In the genomic region with DNA sequence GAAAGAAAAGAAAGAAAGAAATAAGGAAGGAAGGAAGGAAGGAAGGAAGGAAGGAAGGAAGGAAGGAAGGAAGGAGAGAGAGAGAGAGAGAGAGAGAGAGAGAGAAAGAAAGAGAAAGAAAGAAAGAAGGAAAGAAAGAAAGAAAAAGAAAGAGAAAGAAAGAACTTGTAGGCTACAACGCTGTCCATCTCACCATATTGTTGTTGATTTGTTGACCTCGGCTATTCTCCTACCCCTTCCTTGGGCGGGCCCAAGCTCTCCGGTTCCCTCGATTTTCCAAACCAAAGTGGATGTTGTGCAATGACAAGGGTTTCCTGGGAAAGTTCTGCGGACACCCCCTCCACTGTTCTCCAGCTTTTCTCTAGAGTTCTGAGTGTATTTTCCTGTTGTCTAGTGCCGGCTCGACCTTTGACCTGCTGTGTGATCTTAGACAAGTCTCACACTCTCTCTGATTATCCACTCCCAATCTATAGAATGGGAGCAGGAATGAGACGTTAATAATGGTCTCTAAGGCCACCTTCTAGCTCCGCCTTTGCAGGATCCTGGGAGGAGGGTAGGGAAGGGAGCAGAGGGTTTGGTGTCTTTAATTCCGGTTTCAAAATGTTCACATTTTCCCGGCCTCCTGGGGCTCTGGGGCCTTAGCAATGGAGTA, we compare ENCODE assay signal across 26 cellular contexts. TPM values are rescaled to one million over a fixed set of nuclear protein-coding genes. Genes with fewer than 3 reads are reported as not detected.
A peak's percentile ranks its signal among the peaks of the same experiment; 100 is the strongest.
DNase-seq lines count a peak whose midpoint lies in the region; ATAC-seq and TF ChIP-seq lines count a peak whose summit lies in the region.
"Had no signal": no experiment of that assay in that cellular context is flagged by ENCODE, and none has a peak within 500 bp of the region (broad histone marks: within the 10 kb centered on the region; RNA-seq: fewer than 3 reads in every experiment).

No MANE protein-coding gene starts in this region.

- H3K27me3 ChIP-seq in heart right ventricle (peaks cover 4 to 97% (median 79%) of the 10 kb centered on the region in 7 donors), ectodermal cell (ENCODE audit: control insufficient read depth, insufficient read depth, low read length, poor library complexity, severe bottlenecking) (peaks cover 97% of the 10 kb centered on the region), mesenchymal stem cell (ENCODE audit: control insufficient read depth in 1 of 2, insufficient read depth in 1 of 2, low read length in 2 of 2) (peaks cover 44 to 65% of the 10 kb centered on the region in 2 experiments), suprapubic skin (peaks cover 67% of the 10 kb centered on the region)

- H2BK120ac ChIP-seq in mesenchymal stem cell (ENCODE audit: low read depth, low read length): no peak overlapping the region

- H2AK5ac ChIP-seq in mesenchymal stem cell (ENCODE audit: low read length, severe bottlenecking): no peak overlapping the region

- no peak overlapping the region for H2BK15ac ChIP-seq in mesenchymal stem cell (ENCODE audit: low read depth, poor library complexity, severe bottlenecking)

- no peak overlapping the region for H3K23ac ChIP-seq in mesenchymal stem cell (ENCODE audit: low read length in 2 of 2)

- POLR2A ChIA-PET in RWPE1 (lab: Yijun Ruan, JAX; ENCODE audit: low non-redundant PET): no interaction called here

- H3K27ac ChIP-seq in heart right ventricle (peak overlapping the region in 5 of 10 donors; percentile 70 to 97 (median 93)), ectodermal cell (ENCODE audit: insufficient read depth, low read depth, low read length, poor library complexity, severe bottlenecking) (no peak overlapping the region), mesenchymal stem cell (ENCODE audit: low read length, poor library complexity, severe bottlenecking) (no peak overlapping the region), suprapubic skin (no peak overlapping the region), RWPE1 (no peak overlapping the region)
- H3K27ac ChIP-seq: colonic mucosa, esophagus squamous epithelium, tibial artery had no signal

- no peak overlapping the region for H4K91ac ChIP-seq in mesenchymal stem cell (ENCODE audit: low read length)

- no peak overlapping the region for H2BK5ac ChIP-seq in mesenchymal stem cell (ENCODE audit: low read depth, low read length, poor library complexity, severe bottlenecking)

- H3K36me3 ChIP-seq in heart right ventricle: peaks cover 0 to 10% (median 0%) of the 10 kb centered on the region in 9 donors
- H3K36me3 ChIP-seq in ectodermal cell (ENCODE audit: control insufficient read depth, insufficient read depth, low read length): no peaks in the 10 kb centered on the region
- H3K36me3 ChIP-seq in mesenchymal stem cell (ENCODE audit: control insufficient read depth in 1 of 2, insufficient read depth in 2 of 2, low read depth in 1 of 2, low read length in 2 of 2): peaks cover 0 to 25% of the 10 kb centered on the region in 2 experiments
- peaks cover 9% of the 10 kb centered on the region for H3K36me3 ChIP-seq in suprapubic skin
- H3K36me3 ChIP-seq: colonic mucosa, esophagus squamous epithelium, gastrocnemius medialis, MG63, tibial artery had no signal

- intact Hi-C loops in heart right ventricle (cut with DNase I) (loop anchor here in 4 of 10 donors (2.0 to 10.0 kb wide), 3 partner anchors 45 to 391 kb away; a partner anchor contains a TSS), Right ventricle myocardium inferior (cut with DNase I) (loop anchor here (5.0 kb wide), 1 partner anchor 47 kb away; no protein-coding TSS in a partner anchor)

- TF ChIP-seq EP300 in suprapubic skin (IDR thresholded peaks at IDR 0.05): no peak

- no peak for TF ChIP-seq POLR2A in suprapubic skin (IDR thresholded peaks at IDR 0.05)

- peak overlapping the region in 6 of 10 donors; percentile 11 to 64 (median 56) for H3K4me3 ChIP-seq in heart right ventricle
- H3K4me3 ChIP-seq in ectodermal cell (ENCODE audit: insufficient read depth, low read depth, low read length): peak overlapping the region; percentile 32
- H3K4me3 ChIP-seq in mesenchymal stem cell (ENCODE audit: insufficient read depth in 1 of 2, low read depth in 1 of 2, low read length in 2 of 2): no peak overlapping the region
- peak overlapping the region; percentile 48 for H3K4me3 ChIP-seq in suprapubic skin
- H3K4me3 ChIP-seq: colonic mucosa had no signal

- peaks cover 5% of the 10 kb centered on the region for H3K79me1 ChIP-seq in mesenchymal stem cell (replicated peaks; ENCODE audit: low read length, poor library complexity, severe bottlenecking)

- no peak overlapping the region for H3K14ac ChIP-seq in mesenchymal stem cell (ENCODE audit: low read length in 2 of 2)

- WGBS in heart right ventricle, 2 donors: 13 to 18% methylated on average over 12 of the region's 12 CpGs
- WGBS in ectodermal cell, 2 experiments: 27 to 29% methylated on average over 12 of the region's 12 CpGs
- WGBS in mesenchymal stem cell: 58% methylated on average over 10 of the region's 12 CpGs
- 47% methylated on average over 12 of the region's 12 CpGs for WGBS in suprapubic skin

- no peak overlapping the region for H3K9ac ChIP-seq in mesenchymal stem cell (ENCODE audit: low read length)

- CTCF ChIA-PET in RWPE1 (lab: Yijun Ruan, JAX): no interaction called here

- no peak overlapping the region for H3K18ac ChIP-seq in mesenchymal stem cell (ENCODE audit: low read depth in 1 of 2, low read length in 2 of 2)

- no peak overlapping the region for H4K8ac ChIP-seq in mesenchymal stem cell (ENCODE audit: low read length)

- no peak overlapping the region for H2BK12ac ChIP-seq in mesenchymal stem cell (ENCODE audit: low read length in 2 of 2)

- H3K4me1 ChIP-seq in heart right ventricle (peaks cover 0 to 46% (median 11%) of the 10 kb centered on the region in 9 donors), ectodermal cell (ENCODE audit: control insufficient read depth, insufficient read depth, low read length) (peaks cover 8% of the 10 kb centered on the region), mesenchymal stem cell (ENCODE audit: control insufficient read depth, insufficient read depth, low read depth, low read length) (peaks cover 41% of the 10 kb centered on the region), suprapubic skin (peaks cover 31% of the 10 kb centered on the region)
- H3K4me1 ChIP-seq: colonic mucosa, psoas muscle had no signal

- no peak for ATAC-seq in heart right ventricle
- ATAC-seq in Right ventricle myocardium inferior: no peak
- no peak for ATAC-seq in HG03378 (IDR thresholded peaks at IDR 0.05; ENCODE audit: unreplicated experiment)
- ATAC-seq: activated CD8-positive, alpha-beta T cell treated with anti-CD3 and anti-CD28 coated beads for 36 hours; activated T-helper 17 cell treated with anti-CD3 and anti-CD28 coated beads, Interleukin-2, amount 50 U/mL, for 72 hours; gastrocnemius medialis; stimulated activated naive CD8-positive, alpha-beta T cell treated with anti-CD3 and anti-CD28 coated beads, Interleukin-15, amount 100 ng/mL, for 72 hours had no signal

- DNase-seq in heart right ventricle: no peak
- no peak for DNase-seq in Right ventricle myocardium inferior (ENCODE audit: missing footprints)
- DNase-seq in mesenchymal stem cell: no peak
- no peak for DNase-seq in suprapubic skin (ENCODE audit: low spot score in 2 of 2)
- no peak for DNase-seq in stimulated activated naive CD4-positive, alpha-beta T cell (lab: John Stamatoyannopoulos, UW)
- DNase-seq in RWPE1 (ENCODE audit: low spot score): no peak
- DNase-seq: activated CD4-positive, alpha-beta T cell treated with anti-CD3 and anti-CD28 coated beads for 1 hour; activated CD8-positive, alpha-beta T cell treated with anti-CD3 and anti-CD28 coated beads for 36 hours; amygdala; CD4-positive, alpha-beta T cell; colonic mucosa; esophagus squamous epithelium; gastrocnemius medialis; MG63; NCI-H1417; NCI-H345; nucleus accumbens; psoas muscle; RPMI8226; stimulated activated naive CD8-positive, alpha-beta T cell treated with anti-CD3 and anti-CD28 coated beads, Interleukin-15, amount 100 ng/mL, for 72 hours; T-helper 2 cell had no signal

- H3K9me3 ChIP-seq in heart right ventricle (no peaks in the 10 kb centered on the region), ectodermal cell (ENCODE audit: control insufficient read depth, low read length) (no peaks in the 10 kb centered on the region), mesenchymal stem cell (ENCODE audit: control insufficient read depth, low read length) (no peaks in the 10 kb centered on the region), suprapubic skin (no peaks in the 10 kb centered on the region)
- H3K9me3 ChIP-seq: colonic mucosa, esophagus squamous epithelium, gastrocnemius medialis, MG63, psoas muscle, tibial artery had no signal

- TF ChIP-seq CTCF in heart right ventricle (IDR thresholded peaks at IDR 0.05): no peak
- TF ChIP-seq CTCF in suprapubic skin (IDR thresholded peaks at IDR 0.05): no peak
- no peak for TF ChIP-seq CTCF in RWPE1 (conservative IDR thresholded peaks at IDR 0.05; ENCODE audit: low read depth)

- peak overlapping the region; percentile 78 for H3K4me2 ChIP-seq in mesenchymal stem cell (ENCODE audit: low read length, poor library complexity, severe bottlenecking)

- H3K4ac ChIP-seq in mesenchymal stem cell (ENCODE audit: low read depth in 1 of 2, low read length in 2 of 2): no peak overlapping the region

- H2AFZ ChIP-seq in mesenchymal stem cell (ENCODE audit: low read depth, low read length): no peak overlapping the region

RNA-seq across cellular contexts. Expression of a gene that starts 1.6 kb away (rescaled TPM):
- 10 to 100 TPM in 6 of 10 donors, 1 to 10 TPM in 3, under 1 TPM in 1; 0.18 to 28.1 (median 14.3) TPM for total RNA-seq in heart right ventricle
- polyA plus RNA-seq in heart right ventricle: 10 to 100 TPM in 1 of 2 donors, 1 to 10 TPM in 1; 3.0 to 10.8 TPM
- 0.57 TPM for total RNA-seq in Right ventricle myocardium inferior
- not detected for polyA plus RNA-seq in ectodermal cell (2013, experiment 1 of 4)
- polyA plus RNA-seq in ectodermal cell (2013, experiment 2 of 4): 0.05 TPM
- polyA plus RNA-seq in ectodermal cell (2013, experiment 3 of 4): not detected
- 0.08 TPM for polyA plus RNA-seq in ectodermal cell (2013, experiment 4 of 4)
- not detected for polyA plus RNA-seq in mesenchymal stem cell (2013, experiment 1 of 2)
- not detected for polyA plus RNA-seq in mesenchymal stem cell (2013, experiment 2 of 2)
- total RNA-seq in suprapubic skin: 10 to 100 TPM in 2 of 4 donors, 1 to 10 TPM in 2; 6.1 to 11.6 (median 9.1) TPM
- total RNA-seq: activated CD8-positive, alpha-beta T cell treated with anti-CD3 and anti-CD28 coated beads for 36 hours; activated T-helper 17 cell treated with anti-CD3 and anti-CD28 coated beads, Interleukin-2, amount 50 U/mL, for 72 hours; CD4-positive, alpha-beta T cell; colonic mucosa; mammary epithelial cell had no signal

Comparison
In these comparisons a context has a peak if more than half of its experiments do, and no peak if none do; other contexts are left out.
1. H3K4me3 ChIP-seq: peak in heart right ventricle (6 of 10), ectodermal cell (single experiment) and suprapubic skin (single experiment); none in mesenchymal stem cell (0 of 2).